In the genomic region with DNA sequence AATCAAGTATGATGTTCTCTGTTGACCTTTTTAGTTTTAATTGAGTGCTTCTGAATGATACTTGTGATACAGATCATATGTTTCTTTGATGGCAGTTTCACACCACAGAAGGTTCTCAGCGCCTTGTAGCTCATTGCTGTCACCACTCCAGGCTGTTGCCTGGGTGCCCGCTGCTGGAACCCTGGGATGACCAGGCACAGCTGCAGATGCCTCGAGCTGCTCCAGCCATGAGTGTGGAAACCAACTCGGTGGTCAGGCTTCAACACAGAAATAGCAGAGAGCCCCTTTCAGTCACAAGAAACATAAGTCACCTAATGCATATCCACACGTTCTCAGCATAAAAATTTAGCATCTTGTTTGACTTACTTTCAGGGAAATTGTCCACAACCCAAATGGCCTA, we compare ENCODE assay signal across 20 cellular contexts.
A peak's percentile ranks its signal among the peaks of the same experiment; 100 is the strongest.
DNase-seq lines count a peak whose midpoint lies in the region; FAIRE-seq and TF ChIP-seq lines count a peak whose summit lies in the region.
"Had no signal": no experiment of that assay in that cellular context is flagged by ENCODE, and none has a peak within 500 bp of the region (broad histone marks: within the 10 kb centered on the region; RNA-seq: fewer than 3 reads in every experiment).

No MANE protein-coding gene starts in this region.

- H3K23ac ChIP-seq in trophoblast cell (ENCODE audit: low read length) (no peak overlapping the region), mesenchymal stem cell (ENCODE audit: low read length in 2 of 2) (no peak overlapping the region)

- H4K91ac ChIP-seq in trophoblast cell (ENCODE audit: low read depth, low read length) (no peak overlapping the region), mesenchymal stem cell (ENCODE audit: low read length) (no peak overlapping the region)

- dilution Hi-C loops in keratinocyte (cut with MboI; ENCODE audit: extremely low pct_ligation_motif_present, low sequenced_read_pairs) = no loop called here

- peaks cover 28 to 39% (median 33%) of the 10 kb centered on the region in 11 experiments for H3K36me3 ChIP-seq in BLaER1 treated with 17β-estradiol and CSF1 and Interleukin-3, amounts not matched to agents 10 nM and 100 nM
- H3K36me3 ChIP-seq in keratinocyte (ENCODE audit: control insufficient read depth in 2 of 2, extremely low read depth in 1 of 2, insufficient read depth in 2 of 2, low read length in 2 of 2) (peaks cover 10 to 18% of the 10 kb centered on the region in 2 experiments), trophoblast cell (ENCODE audit: control insufficient read depth in 1 of 2, insufficient read depth in 2 of 2, low read length in 2 of 2) (peaks cover 22 to 23% of the 10 kb centered on the region in 2 experiments), mesenchymal stem cell (ENCODE audit: control insufficient read depth in 1 of 2, insufficient read depth in 2 of 2, low read depth in 1 of 2, low read length in 2 of 2) (peaks cover 21 to 25% of the 10 kb centered on the region in 2 experiments)

- no CpG with 5 or more reads among the region's 5 CpGs for WGBS in trophoblast cell (ENCODE audit: extremely low coverage, insufficient coverage, insufficient read length)
- WGBS in mesenchymal stem cell = 98% methylated on average over 4 of the region's 5 CpGs

- H3K27ac ChIP-seq in BLaER1 treated with 17β-estradiol and CSF1 and Interleukin-3, amounts not matched to agents 10 nM and 100 nM = peak overlapping the region in 9 of 11 experiments; percentile 56 to 90 (median 83); a peak in 18 of 22 replicates
- H3K27ac ChIP-seq in keratinocyte (ENCODE audit: control insufficient read depth, insufficient read depth, low read length) = no peak overlapping the region
- no peak overlapping the region for H3K27ac ChIP-seq in trophoblast cell (ENCODE audit: low read depth, low read length)
- no peak overlapping the region for H3K27ac ChIP-seq in mesenchymal stem cell (ENCODE audit: low read length, poor library complexity, severe bottlenecking)
- H3K27ac ChIP-seq: C4-2B, HL-60 had no signal

- peak overlapping the region; percentile 71 to 97 (median 91) for H3K4me2 ChIP-seq in BLaER1 treated with 17β-estradiol and CSF1 and Interleukin-3, amounts not matched to agents 10 nM and 100 nM
- no peak overlapping the region for H3K4me2 ChIP-seq in keratinocyte (ENCODE audit: control insufficient read depth, extremely low read depth, insufficient read depth, low read depth, low read length)
- no peak overlapping the region for H3K4me2 ChIP-seq in trophoblast cell (ENCODE audit: low read length)
- no peak overlapping the region for H3K4me2 ChIP-seq in mesenchymal stem cell (ENCODE audit: low read length, poor library complexity, severe bottlenecking)

- TF ChIP-seq CTCF in NB4 (IDR thresholded peaks at IDR 0.05; ENCODE audit: low read depth, low read length) = no peak
- no peak for TF ChIP-seq CTCF in keratinocyte (optimal IDR thresholded peaks at IDR 0.05 in 1 of 3, IDR thresholded peaks at IDR 0.05 in 1 of 3, conservative IDR thresholded peaks at IDR 0.05 in 1 of 3; ENCODE audit: extremely low read depth in 1 of 3, insufficient read depth in 2 of 3, low read length in 3 of 3)
- no peak for TF ChIP-seq CTCF in GM10266 (IDR thresholded peaks at IDR 0.05; ENCODE audit: control insufficient read depth, insufficient read depth, low read depth, missing control alignments)

- H2BK5ac ChIP-seq in trophoblast cell (ENCODE audit: low read depth, low read length, poor library complexity) = no peak overlapping the region
- H2BK5ac ChIP-seq in mesenchymal stem cell (ENCODE audit: low read depth, low read length, poor library complexity, severe bottlenecking) = no peak overlapping the region

- peak overlapping the region in 9 of 11 experiments; percentile 57 to 82 (median 76); a peak in 17 of 22 replicates for H3K9ac ChIP-seq in BLaER1 treated with 17β-estradiol and CSF1 and Interleukin-3, amounts not matched to agents 10 nM and 100 nM
- H3K9ac ChIP-seq in keratinocyte (ENCODE audit: control insufficient read depth, extremely low read depth, insufficient read depth, low read length) (no peak overlapping the region), trophoblast cell (ENCODE audit: low read length) (no peak overlapping the region), mesenchymal stem cell (ENCODE audit: low read length) (no peak overlapping the region)

- H3K18ac ChIP-seq in trophoblast cell (ENCODE audit: low read length) (no peak overlapping the region), mesenchymal stem cell (ENCODE audit: low read depth in 1 of 2, low read length in 2 of 2) (no peak overlapping the region)

- H4K8ac ChIP-seq in trophoblast cell (ENCODE audit: low read depth, low read length) (no peak overlapping the region), mesenchymal stem cell (ENCODE audit: low read length) (no peak overlapping the region)

- no peak overlapping the region for H4K12ac ChIP-seq in trophoblast cell (ENCODE audit: low read depth, low read length)

- no peaks in the 10 kb centered on the region for H3K9me1 ChIP-seq in keratinocyte (ENCODE audit: control insufficient read depth, extremely low read depth, insufficient read depth, low read length)

- H2BK12ac ChIP-seq in trophoblast cell (ENCODE audit: low read length) (no peak overlapping the region), mesenchymal stem cell (ENCODE audit: low read length in 2 of 2) (no peak overlapping the region)

- H3K4me1 ChIP-seq in BLaER1 treated with 17β-estradiol and CSF1 and Interleukin-3, amounts not matched to agents 10 nM and 100 nM = peaks cover 63 to 82% (median 73%) of the 10 kb centered on the region in 10 experiments
- H3K4me1 ChIP-seq in keratinocyte (ENCODE audit: control insufficient read depth, extremely low read depth, insufficient read depth, low read length) = no peaks in the 10 kb centered on the region
- peaks cover 4% of the 10 kb centered on the region in 2 experiments for H3K4me1 ChIP-seq in trophoblast cell (ENCODE audit: control insufficient read depth in 1 of 2, insufficient read depth in 2 of 2, low read length in 2 of 2)
- peaks cover 2% of the 10 kb centered on the region for H3K4me1 ChIP-seq in mesenchymal stem cell (ENCODE audit: control insufficient read depth, insufficient read depth, low read depth, low read length)
- H3K4me1 ChIP-seq: Caco-2 had no signal

- H3K14ac ChIP-seq in trophoblast cell (ENCODE audit: low read length) (no peak overlapping the region), mesenchymal stem cell (ENCODE audit: low read length in 2 of 2) (no peak overlapping the region)

- H2AFZ ChIP-seq in keratinocyte (ENCODE audit: control insufficient read depth, low read length) = no peak overlapping the region
- H2AFZ ChIP-seq in trophoblast cell (ENCODE audit: insufficient read depth, low read length, poor library complexity) = no peak overlapping the region
- H2AFZ ChIP-seq in mesenchymal stem cell (ENCODE audit: low read depth, low read length) = no peak overlapping the region

- peak; percentile 25 for DNase-seq in NB4 (ENCODE audit: low read depth)
- DNase-seq in keratinocyte (ENCODE audit: low read depth, low spot score) = no peak
- no peak for DNase-seq in trophoblast cell
- no peak for DNase-seq in GM10266 (ENCODE audit: extremely low spot score)
- DNase-seq in mesenchymal stem cell = no peak
- DNase-seq in H4 (ENCODE audit: low spot score) = no peak
- DNase-seq: Caco-2; CD4-positive, alpha-beta T cell; DMS153; DMS79; GDM1; HCEC 1CT; IMR-90 had no signal

- H2AK5ac ChIP-seq in trophoblast cell (ENCODE audit: low read length) (no peak overlapping the region), mesenchymal stem cell (ENCODE audit: low read length, severe bottlenecking) (no peak overlapping the region)

- H3K9me3 ChIP-seq in BLaER1 treated with 17β-estradiol and CSF1 and Interleukin-3, amounts not matched to agents 10 nM and 100 nM (replicated peaks in 1 of 11) = peaks cover 0 to 19% (median 10%) of the 10 kb centered on the region in 11 experiments; a peak in 15 of 22 replicates
- H3K9me3 ChIP-seq in keratinocyte (ENCODE audit: control insufficient read depth, low read depth, low read length) (no peaks in the 10 kb centered on the region), trophoblast cell (ENCODE audit: insufficient read depth, low read depth, low read length) (no peaks in the 10 kb centered on the region), mesenchymal stem cell (ENCODE audit: control insufficient read depth, low read length) (no peaks in the 10 kb centered on the region)
- H3K9me3 ChIP-seq: Caco-2 had no signal

- peaks cover 0 to 92% (median 15%) of the 10 kb centered on the region in 11 experiments; a peak in 9 of 22 replicates for H4K20me1 ChIP-seq in BLaER1 treated with 17β-estradiol and CSF1 and Interleukin-3, amounts not matched to agents 10 nM and 100 nM
- H4K20me1 ChIP-seq in keratinocyte (ENCODE audit: control insufficient read depth, extremely low read depth, insufficient read depth, low read length) = peaks cover 12% of the 10 kb centered on the region

- H3K79me2 ChIP-seq in keratinocyte (ENCODE audit: control insufficient read depth, insufficient read depth, low read length) (peaks cover 74% of the 10 kb centered on the region), trophoblast cell (ENCODE audit: control insufficient read depth, insufficient read depth, low read length, poor library complexity) (peaks cover 3% of the 10 kb centered on the region)

- FAIRE-seq in keratinocyte (lab: Jason Lieb, UNC) = peak; percentile 20
- FAIRE-seq: GM12878, GM19239, H1 had no signal

- TF ChIP-seq POLR2A in NB4 (IDR thresholded peaks at IDR 0.05; ENCODE audit: extremely low read depth, insufficient read length) = no peak

- H3K27me3 ChIP-seq in BLaER1 treated with 17β-estradiol and CSF1 and Interleukin-3, amounts not matched to agents 10 nM and 100 nM = no peaks in the 10 kb centered on the region
- H3K27me3 ChIP-seq in keratinocyte (ENCODE audit: control insufficient read depth, extremely low read depth, insufficient read depth, low read length) (no peaks in the 10 kb centered on the region), trophoblast cell (ENCODE audit: insufficient read depth, low read length) (no peaks in the 10 kb centered on the region), mesenchymal stem cell (ENCODE audit: control insufficient read depth in 1 of 2, insufficient read depth in 1 of 2, low read length in 2 of 2) (no peaks in the 10 kb centered on the region)

- peaks cover 1% of the 10 kb centered on the region for H3K79me1 ChIP-seq in trophoblast cell (ENCODE audit: low read length)
- H3K79me1 ChIP-seq in mesenchymal stem cell (replicated peaks; ENCODE audit: low read length, poor library complexity, severe bottlenecking) = peaks cover 31% of the 10 kb centered on the region

- H3K4ac ChIP-seq in trophoblast cell (ENCODE audit: low read depth, low read length) (peak overlapping the region; percentile 10), mesenchymal stem cell (ENCODE audit: low read depth in 1 of 2, low read length in 2 of 2) (no peak overlapping the region)

- no peak overlapping the region for H2BK15ac ChIP-seq in mesenchymal stem cell (ENCODE audit: low read depth, poor library complexity, severe bottlenecking)

- H3K4me3 ChIP-seq in BLaER1 treated with 17β-estradiol and CSF1 and Interleukin-3, amounts not matched to agents 10 nM and 100 nM = peak overlapping the region in 8 of 10 experiments; percentile 44 to 67 (median 58); a peak in 12 of 20 replicates
- H3K4me3 ChIP-seq in NB4 (ENCODE audit: low read depth, low read length) = peak overlapping the region; percentile 74
- no peak overlapping the region for H3K4me3 ChIP-seq in keratinocyte (ENCODE audit: control insufficient read depth in 2 of 3, extremely low read depth in 1 of 3, insufficient read depth in 2 of 3, low read depth in 1 of 3, low read length in 3 of 3)
- H3K4me3 ChIP-seq in trophoblast cell (ENCODE audit: low read depth, low read length) = no peak overlapping the region
- no peak overlapping the region for H3K4me3 ChIP-seq in mesenchymal stem cell (ENCODE audit: insufficient read depth in 1 of 2, low read depth in 1 of 2, low read length in 2 of 2)
- H3K4me3 ChIP-seq: GM12878, K562 had no signal

- H2BK120ac ChIP-seq in trophoblast cell (ENCODE audit: insufficient read depth, low read length, poor library complexity) (no peak overlapping the region), mesenchymal stem cell (ENCODE audit: low read depth, low read length) (no peak overlapping the region)

Comparison
In these comparisons a context has a peak if more than half of its experiments do, and no peak if none do; other contexts are left out.
1. H3K27ac ChIP-seq: peak in BLaER1 treated with 17β-estradiol and CSF1 and Interleukin-3, amounts not matched to agents 10 nM and 100 nM (9 of 11); none in keratinocyte (single experiment), trophoblast cell (single experiment) and mesenchymal stem cell (single experiment).
2. H3K4me2 ChIP-seq: peak in BLaER1 treated with 17β-estradiol and CSF1 and Interleukin-3, amounts not matched to agents 10 nM and 100 nM (11 of 11); none in keratinocyte (single experiment), trophoblast cell (single experiment) and mesenchymal stem cell (single experiment).
3. H3K4me3 ChIP-seq: peak in BLaER1 treated with 17β-estradiol and CSF1 and Interleukin-3, amounts not matched to agents 10 nM and 100 nM (8 of 10) and NB4 (single experiment); none in keratinocyte (0 of 3), trophoblast cell (single experiment) and mesenchymal stem cell (0 of 2).
4. H3K9ac ChIP-seq: peak in BLaER1 treated with 17β-estradiol and CSF1 and Interleukin-3, amounts not matched to agents 10 nM and 100 nM (9 of 11); none in keratinocyte (single experiment), trophoblast cell (single experiment) and mesenchymal stem cell (single experiment).